ENCODE assay signal across 8 cellular contexts in the genomic region with DNA sequence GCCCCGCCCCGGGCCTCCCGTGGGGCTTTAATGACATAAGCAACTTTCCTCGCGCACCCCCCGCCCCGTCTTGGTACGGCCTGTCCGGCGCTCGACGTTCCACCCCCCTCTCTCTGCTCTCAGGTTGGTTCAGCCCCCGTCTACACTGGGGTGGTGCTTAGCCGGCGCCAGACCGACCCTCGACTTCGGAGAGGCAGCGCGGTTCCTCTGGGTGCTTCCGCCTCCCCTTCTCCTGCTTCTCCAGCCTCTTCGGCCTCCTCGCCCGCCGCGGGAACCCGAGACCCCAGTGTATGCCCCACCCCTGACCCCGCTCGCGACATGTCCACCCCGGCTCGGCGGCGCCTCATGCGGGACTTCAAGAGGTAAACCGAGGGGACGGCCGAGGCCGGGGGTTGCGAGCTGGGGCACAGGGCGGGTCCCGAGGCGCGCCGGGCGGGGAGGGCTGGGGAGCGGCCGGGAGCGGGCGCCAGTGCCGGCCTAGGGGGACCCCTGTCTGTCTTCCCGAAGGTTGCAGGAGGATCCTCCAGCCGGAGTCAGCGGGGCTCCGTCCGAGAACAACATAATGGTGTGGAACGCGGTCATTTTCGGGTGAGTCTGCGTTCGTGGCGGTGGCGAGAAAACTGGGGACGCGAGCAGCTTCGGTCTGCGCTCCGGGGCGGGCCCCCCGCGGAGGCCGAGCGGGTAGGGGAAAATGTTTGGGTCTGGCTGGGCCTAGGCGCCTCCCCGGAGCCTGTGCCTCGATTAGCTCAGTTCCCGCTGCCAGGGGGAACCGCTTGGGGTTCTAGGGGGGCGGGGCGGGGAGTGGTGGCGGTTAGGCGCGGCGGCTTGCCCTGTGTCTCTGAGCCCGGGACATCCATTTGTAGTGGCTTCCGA. TPM values are rescaled to one million over a fixed set of nuclear protein-coding genes. Genes with fewer than 3 reads are reported as not detected.
A peak's percentile ranks its signal among the peaks of the same experiment; 100 is the strongest.
DNase-seq lines count a peak whose midpoint lies in the region; ATAC-seq and TF ChIP-seq lines count a peak whose summit lies in the region.

A gene (plus strand): TSS at position 170 of the 873 bp plus-strand sequence. CDS start 149 bp downstream, at position 319.

- in situ Hi-C loops in Panc1 (cut with HindIII; ENCODE audit: low pct_unique_long_range_greater_than_20kb, low sequenced_read_pairs) = no loop called here

- peaks cover 2% of the 10 kb centered on the region for H3K36me3 Mint-ChIP-seq in activated T-cell treated with anti-CD3 and anti-CD28 coated beads, Interleukin-2, amount 50 U/mL, for 4 hours (ENCODE audit: insufficient read depth)

- H2AFZ ChIP-seq in DND-41 (ENCODE audit: low read depth, low read length) = peak within 1 kb of the TSS; percentile 90

- H3K36me3 ChIP-seq in DND-41 (ENCODE audit: insufficient read depth, low read length) (peaks cover 17% of the 10 kb centered on the region), KOPT-K1 (ENCODE audit: insufficient read depth, low read length) (peaks cover 25% of the 10 kb centered on the region), Panc1 (ENCODE audit: control insufficient read depth, insufficient read depth, low read length) (peaks cover 6% of the 10 kb centered on the region), muscle layer of colon (ENCODE audit: insufficient read depth, low read length) (no peaks in the 10 kb centered on the region)

- H3K4me2 ChIP-seq in DND-41 (ENCODE audit: insufficient read depth, low read length) = peak within 1 kb of the TSS; percentile 81

- peaks cover 21% of the 10 kb centered on the region for H3K4me1 Mint-ChIP-seq in activated T-cell treated with anti-CD3 and anti-CD28 coated beads, Interleukin-2, amount 50 U/mL, for 4 hours (ENCODE audit: low read depth)

- DNase-seq in DND-41 = peak; percentile 92
- no peak for DNase-seq in Panc1 (ENCODE audit: low read depth, low spot score)
- peak; percentile 84 for DNase-seq in activated T-cell treated with anti-CD3 and anti-CD28 coated beads, Interleukin-2, amount 50 U/mL, for 4 hours
- DNase-seq in stimulated activated CD8-positive, alpha-beta memory T cell treated with anti-CD3 and anti-CD28 coated beads, Interleukin-7, amount 100 ng/mL, for 24 hours (ENCODE audit: low read depth) = peak; percentile 70

- H3K9me3 ChIP-seq in DND-41 (ENCODE audit: insufficient read depth, low read length, severe bottlenecking) (no peaks in the 10 kb centered on the region), KOPT-K1 (ENCODE audit: insufficient read depth, low read length, poor library complexity, severe bottlenecking) (no peaks in the 10 kb centered on the region), Panc1 (ENCODE audit: control insufficient read depth, insufficient read depth, low read depth, low read length) (no peaks in the 10 kb centered on the region), muscle layer of colon (ENCODE audit: low read length) (no peaks in the 10 kb centered on the region)

- intact Hi-C loops in Panc1 (cut with micrococcal nuclease; ENCODE audit: unreplicated experiment) = no loop called here

- POLR2A ChIA-PET in Panc1 (lab: Charles Lee) = interaction anchor here (0.6 kb wide), 1 partner anchor 120 kb away, joined by 6 read pairs; no protein-coding TSS in a partner anchor

- peaks cover 7% of the 10 kb centered on the region; the same call in 1 of the 2 replicates for H4K20me1 ChIP-seq in DND-41 (ENCODE audit: insufficient read depth, low read length)

- H3K27me3 ChIP-seq in DND-41 (ENCODE audit: insufficient read depth, low read length, poor library complexity) = no peaks in the 10 kb centered on the region
- no peaks in the 10 kb centered on the region for H3K27me3 ChIP-seq in Panc1 (ENCODE audit: control insufficient read depth, insufficient read depth, low read length)
- H3K27me3 ChIP-seq in muscle layer of colon (ENCODE audit: control insufficient read depth in 1 of 2, insufficient read depth in 2 of 2, low read length in 2 of 2) = no peaks in the 10 kb centered on the region

- H3K27me3 Mint-ChIP-seq in activated T-cell treated with anti-CD3 and anti-CD28 coated beads, Interleukin-2, amount 50 U/mL, for 4 hours (ENCODE audit: low read depth) = no peaks in the 10 kb centered on the region

- H3K4me3 Mint-ChIP-seq in activated T-cell treated with anti-CD3 and anti-CD28 coated beads, Interleukin-2, amount 50 U/mL, for 4 hours = peak within 1 kb of the TSS; percentile 90

- CTCF ChIA-PET in Panc1 (lab: Charles Lee) = interaction anchor here (0.6 to 0.9 kb wide), 5 partner anchors 27 to 407 kb away, joined by 3 to 6 read pairs (median 4); no protein-coding TSS in a partner anchor

- BruUV-seq in Panc1 (replicated peaks; lab: Mats Ljungman, UMichigan) = no TSS peak

- H3K9ac ChIP-seq in DND-41 (ENCODE audit: low read depth, low read length) (peak within 1 kb of the TSS; percentile 75), muscle layer of colon (ENCODE audit: low read length) (peak within 1 kb of the TSS; percentile 53)

- H3K4me1 ChIP-seq in DND-41 (ENCODE audit: insufficient read depth, low read length) (peaks cover 25% of the 10 kb centered on the region), Panc1 (ENCODE audit: control insufficient read depth, insufficient read depth, low read length) (peaks cover 13% of the 10 kb centered on the region), muscle layer of colon (ENCODE audit: insufficient read depth, low read length) (peaks cover 10% of the 10 kb centered on the region)

- ATAC-seq in DND-41 (ENCODE audit: insufficient read depth, low read depth) = peak; percentile 89
- ATAC-seq in GM21786 (IDR thresholded peaks at IDR 0.05; ENCODE audit: unreplicated experiment) = peak; percentile 78
- peak; percentile 92 for ATAC-seq in Panc1
- peak; percentile 94 to 95 for ATAC-seq in activated T-cell treated with anti-CD3 and anti-CD28 coated beads, Interleukin-2, amount 50 U/mL, for 4 hours
- ATAC-seq in esophagus mucosa = peak; percentile 98

- no peaks in the 10 kb centered on the region for H3K9me3 Mint-ChIP-seq in activated T-cell treated with anti-CD3 and anti-CD28 coated beads, Interleukin-2, amount 50 U/mL, for 4 hours

- H3K4me3 ChIP-seq in DND-41 (ENCODE audit: low read depth in 1 of 2, low read length in 2 of 2) (peak within 1 kb of the TSS; percentile 75 to 89; a peak in 3 of 4 replicates), Panc1 (ENCODE audit: low read depth in 2 of 2, low read length in 2 of 2) (peak within 1 kb of the TSS; percentile 78 to 80), muscle layer of colon (ENCODE audit: low read depth in 1 of 2, low read length in 2 of 2) (peak within 1 kb of the TSS; percentile 53 to 58)

- H3K27ac ChIP-seq in DND-41 (ENCODE audit: low read length) = peak within 1 kb of the TSS; percentile 80
- peak within 1 kb of the TSS; percentile 84 for H3K27ac ChIP-seq in KOPT-K1 (ENCODE audit: low read depth, low read length, poor library complexity, severe bottlenecking)
- peak within 1 kb of the TSS; percentile 88 for H3K27ac ChIP-seq in Panc1 (ENCODE audit: low read length)
- peak within 1 kb of the TSS; percentile 76 for H3K27ac ChIP-seq in muscle layer of colon (ENCODE audit: low read depth, low read length)

- TF ChIP-seq CTCF in DND-41 (IDR thresholded peaks at IDR 0.05; ENCODE audit: borderline replicate concordance, extremely low read depth, low read length, poor library complexity, severe bottlenecking) = peak; percentile 22
- peak; percentile 62 for TF ChIP-seq CTCF in Panc1 (IDR thresholded peaks at IDR 0.05)

- H3K79me2 ChIP-seq in DND-41 (ENCODE audit: insufficient read depth, low read length) = peaks cover 35% of the 10 kb centered on the region

RNA-seq across cellular contexts. Expression of the gene that starts here (rescaled TPM):
- total RNA-seq in Panc1 (2021; ENCODE audit: unreplicated experiment) (110 TPM), esophagus mucosa (44.7 TPM)
- polyA plus RNA-seq in Panc1 (2012; ENCODE audit: insufficient read length) = 104 TPM
- total RNA-seq in activated T-cell treated with anti-CD3 and anti-CD28 coated beads, Interleukin-2, amount 50 U/mL, for 4 hours = 10 to 100 TPM; 61.4 to 65.3 (median 64.3) TPM
